Comparison of ENCODE assay signal across 21 cellular contexts in genomic region chr4:2830632-2831610, GRCh38. TPM values are rescaled to one million over a fixed set of nuclear protein-coding genes. Genes with fewer than 3 reads are reported as not detected.
DNase-seq lines count a peak whose midpoint lies in the region; ATAC-seq and TF ChIP-seq lines count a peak whose summit lies in the region.
"Had no signal": no experiment of that assay in that cellular context is flagged by ENCODE, and none has a peak within 500 bp of the region (broad histone marks: within the 10 kb centered on the region; RNA-seq: fewer than 3 reads in every experiment).

No MANE protein-coding gene starts in this region.

- ATAC-seq in left cardiac atrium: no peak
- no peak for ATAC-seq in HG03520 (IDR thresholded peaks at IDR 0.05; ENCODE audit: unreplicated experiment)
- ATAC-seq: mucosa of descending colon; right cardiac atrium; stimulated activated naive CD8-positive, alpha-beta T cell treated with anti-CD3 and anti-CD28 coated beads, Interleukin-15, Interleukin-2, amounts not matched to agents 100 U/mL and 50 U/mL, for 24 hours had no signal

- H3K4me3 ChIP-seq in BLaER1 (no peak overlapping the region), ovary (no peak overlapping the region)
- H3K4me3 ChIP-seq: HAP-1, mucosa of descending colon had no signal

- TF ChIP-seq CTCF in GM10266 (IDR thresholded peaks at IDR 0.05; ENCODE audit: control insufficient read depth, insufficient read depth, low read depth, missing control alignments): no peak
- no peak for TF ChIP-seq CTCF in ovary (IDR thresholded peaks at IDR 0.05)
- TF ChIP-seq CTCF in GM20000 (IDR thresholded peaks at IDR 0.05; ENCODE audit: extremely low read depth, missing control alignments): no peak

- peak overlapping the region; percentile 8; the same call in 1 of the 2 replicates for H3K9ac ChIP-seq in BLaER1

- peaks cover 67% of the 10 kb centered on the region for H3K4me1 ChIP-seq in BLaER1
- H3K4me1 ChIP-seq in ovary (ENCODE audit: insufficient read depth): no peaks in the 10 kb centered on the region
- H3K4me1 ChIP-seq: Caco-2, HAP-1 had no signal

- DNase-seq in GM10266 (ENCODE audit: extremely low spot score): peak; percentile 6
- peak; percentile 12 for DNase-seq in left cardiac atrium
- peak in 3 of 5 donors; percentile 5 to 18 (median 16) for DNase-seq in ovary
- DNase-seq in NCI-H82 treated with DMSO at 0.1 percent for 48 hours (lab: John Stamatoyannopoulos, UW; ENCODE audit: unreplicated experiment): no peak
- no peak for DNase-seq in GM20000 (ENCODE audit: low spot score)
- DNase-seq: activated CD4-positive, alpha-beta memory T cell treated with anti-CD3 and anti-CD28 coated beads, Interleukin-2, amount 10 ng/mL, durations not matched to agents 7 days and 5 days; cerebellar nuclear complex; EL; hypothalamus; KG1; NCI-H2029 treated with DMSO at 0.1 percent for 48 hours; NCI-H510A; stimulated activated naive CD8-positive, alpha-beta T cell treated with anti-CD3 and anti-CD28 coated beads, Interleukin-15, Interleukin-2, amounts not matched to agents 100 U/mL and 50 U/mL, for 24 hours had no signal

- TF ChIP-seq POLR2A in ovary (IDR thresholded peaks at IDR 0.05): no peak

- H3K36me3 ChIP-seq in BLaER1 (peaks cover 69% of the 10 kb centered on the region), ovary (no peaks in the 10 kb centered on the region)
- H3K36me3 ChIP-seq: HAP-1 had no signal

- intact Hi-C loops in left cardiac atrium (cut with DNase I) (no loop called here), ovary (cut with DNase I) (no loop called here)

- no peak for TF ChIP-seq EP300 in ovary (IDR thresholded peaks at IDR 0.05)

- 86 to 91% (median 88%) methylated on average over 37 of the region's 37 CpGs for WGBS in ovary, 3 donors

- peaks cover 86% of the 10 kb centered on the region for H4K20me1 ChIP-seq in BLaER1

- H3K27ac ChIP-seq in BLaER1 (0 out of 2 replicates have a peak overlapping the region, but pooled peaks have one; percentile 64), ovary (no peak overlapping the region)
- H3K27ac ChIP-seq: neutrophil, VCaP had no signal

- H3K4me2 ChIP-seq in BLaER1: peak overlapping the region; percentile 96

- peaks cover 5% of the 10 kb centered on the region; the same call in 1 of the 2 replicates for H3K27me3 ChIP-seq in BLaER1
- H3K27me3 ChIP-seq in ovary: no peaks in the 10 kb centered on the region
- H3K27me3 ChIP-seq: neutrophil had no signal

- no peaks in the 10 kb centered on the region for H3K9me3 ChIP-seq in BLaER1
- no peaks in the 10 kb centered on the region for H3K9me3 ChIP-seq in ovary
- H3K9me3 ChIP-seq: Caco-2, HAP-1, mucosa of descending colon, neutrophil had no signal

RNA-seq across cellular contexts. Expression of gene ADD1, which starts 12.7 kb away (rescaled TPM):
- total RNA-seq in left cardiac atrium (100 to 1,000 TPM; 200 to 209 TPM), ovary (100 to 1,000 TPM; 166 to 447 (median 389) TPM)
- polyA plus RNA-seq in ovary: 100 to 1,000 TPM; 203 to 365 TPM

RNA-seq across cellular contexts. Expression of gene SH3BP2, which starts 38.0 kb away (rescaled TPM):
- 10 to 100 TPM; 28.3 to 28.5 TPM for total RNA-seq in left cardiac atrium
- total RNA-seq in ovary: 10 to 100 TPM; 13.6 to 46.9 (median 29.3) TPM
- polyA plus RNA-seq in ovary: 10 to 100 TPM in 1 of 2 donors, 1 to 10 TPM in 1; 5.3 to 18.3 TPM

Comparison
In these comparisons a context has a peak if more than half of its experiments do, and no peak if none do; other contexts are left out.
1. DNase-seq: peak in GM10266 (single experiment), left cardiac atrium (single experiment) and ovary (3 of 5); none in NCI-H82 treated with DMSO at 0.1 percent for 48 hours (single experiment) and GM20000 (single experiment).